9 cellular contexts compared by ENCODE assay signal in the genomic region with DNA sequence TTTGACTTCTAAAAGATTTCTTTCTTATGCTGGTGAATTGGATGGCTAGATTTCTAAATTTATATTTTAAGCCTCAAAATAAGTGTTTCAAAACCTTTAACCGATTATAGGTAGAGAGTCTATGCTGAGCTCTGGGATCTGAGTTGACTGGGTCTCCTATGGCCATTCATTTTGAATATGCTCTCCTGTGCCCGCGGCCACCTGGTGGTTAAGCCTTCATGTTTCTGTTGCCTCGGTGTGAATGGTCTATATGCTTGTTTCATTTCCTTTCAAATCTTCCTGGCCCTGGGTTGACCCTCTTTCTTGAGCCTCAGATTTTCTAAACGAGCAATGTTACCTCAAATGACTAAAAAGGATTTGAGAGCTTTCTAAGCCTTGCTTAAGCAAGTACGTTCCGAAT.
DNase-seq lines count a peak whose midpoint lies in the region; ATAC-seq and TF ChIP-seq lines count a peak whose summit lies in the region.
"Had no signal": no experiment of that assay in that cellular context is flagged by ENCODE, and none has a peak within 500 bp of the region (broad histone marks: within the 10 kb centered on the region; RNA-seq: fewer than 3 reads in every experiment).

No MANE protein-coding gene starts in this region.

- H3K27ac ChIP-seq in C4-2B = no peak overlapping the region
- H3K27ac ChIP-seq in upper lobe of right lung = no peak overlapping the region

- DNase-seq in NCI-H526 treated with DMSO at 0.1 percent for 48 hours (lab: John Stamatoyannopoulos, UW) (peak; percentile 40), glutamatergic neuron (peak; percentile 66), pons (ENCODE audit: low spot score) (no peak), upper lobe of right lung (no peak), GM19238 (ENCODE audit: insufficient read length, low spot score) (no peak)
- DNase-seq: occipital lobe had no signal

- H3K4me3 Mint-ChIP-seq in glutamatergic neuron (ENCODE audit: unreplicated experiment) = no peak overlapping the region

- H3K27me3 ChIP-seq in upper lobe of right lung = no peaks in the 10 kb centered on the region

- H3K4me1 Mint-ChIP-seq in glutamatergic neuron (ENCODE audit: low read depth, unreplicated experiment) = peaks cover 11% of the 10 kb centered on the region

- H3K9me3 ChIP-seq in upper lobe of right lung = no peaks in the 10 kb centered on the region

- no peak overlapping the region for H3K4me3 ChIP-seq in upper lobe of right lung

- H3K4me1 ChIP-seq in upper lobe of right lung = no peaks in the 10 kb centered on the region

- no peaks in the 10 kb centered on the region for H3K36me3 Mint-ChIP-seq in glutamatergic neuron (ENCODE audit: unreplicated experiment)

- intact Hi-C loops in upper lobe of right lung (cut with DNase I) = no loop called here

- H3K9me3 Mint-ChIP-seq in glutamatergic neuron (ENCODE audit: unreplicated experiment) = peaks cover 2% of the 10 kb centered on the region

- ATAC-seq in GM21360 (IDR thresholded peaks at IDR 0.05; ENCODE audit: unreplicated experiment) (peak; percentile 54), upper lobe of right lung (no peak), GM18909 (IDR thresholded peaks at IDR 0.05; ENCODE audit: poor library complexity, unreplicated experiment) (no peak)

- H3K27ac Mint-ChIP-seq in glutamatergic neuron (ENCODE audit: unreplicated experiment) = peak overlapping the region; percentile 59

- H3K36me3 ChIP-seq in upper lobe of right lung = no peaks in the 10 kb centered on the region

- TF ChIP-seq CTCF in C4-2B (conservative IDR thresholded peaks at IDR 0.05) = peak; percentile 52
- peak; percentile 70 for TF ChIP-seq CTCF in glutamatergic neuron (IDR thresholded peaks at IDR 0.05; ENCODE audit: partially characterized antibody, unreplicated experiment)
- no peak for TF ChIP-seq CTCF in upper lobe of right lung (IDR thresholded peaks at IDR 0.05)

- no peaks in the 10 kb centered on the region for H3K27me3 Mint-ChIP-seq in glutamatergic neuron (ENCODE audit: unreplicated experiment)

Comparison
In these comparisons a context has a peak if more than half of its experiments do, and no peak if none do; other contexts are left out.
1. DNase-seq: peak in NCI-H526 treated with DMSO at 0.1 percent for 48 hours (single experiment) and glutamatergic neuron (single experiment); none in pons (single experiment), upper lobe of right lung (single experiment) and GM19238 (single experiment).